9 cellular contexts compared by ENCODE assay signal in genomic region chr15:66706225-66706732, GRCh38. TPM values are rescaled to one million over a fixed set of nuclear protein-coding genes. Genes with fewer than 3 reads are reported as not detected.
DNase-seq lines count a peak whose midpoint lies in the region; ATAC-seq and TF ChIP-seq lines count a peak whose summit lies in the region.
"Had no signal": no experiment of that assay in that cellular context is flagged by ENCODE, and none has a peak within 500 bp of the region (broad histone marks: within the 10 kb centered on the region; RNA-seq: fewer than 3 reads in every experiment).

No MANE protein-coding gene starts in this region.

- H3K27ac ChIP-seq in right cardiac atrium (ENCODE audit: low read length) (peak overlapping the region; percentile 92), adrenal gland (peak overlapping the region in 1 of 5 donors; percentile 62)

- no peak for TF ChIP-seq POLR2A in adrenal gland (IDR thresholded peaks at IDR 0.05)

- H3K4me1 ChIP-seq in right cardiac atrium (ENCODE audit: control insufficient read depth, insufficient read depth, low read length): peaks cover 14% of the 10 kb centered on the region
- peaks cover 3 to 21% of the 10 kb centered on the region in 2 donors for H3K4me1 ChIP-seq in adrenal gland (replicated peaks in 1 of 2)

- H3K9me3 ChIP-seq in right cardiac atrium (ENCODE audit: control insufficient read depth, low read length) (no peaks in the 10 kb centered on the region), adrenal gland (replicated peaks in 1 of 3) (no peaks in the 10 kb centered on the region)

- H3K4me3 ChIP-seq in WI38 (ENCODE audit: low read depth, low read length) (no peak overlapping the region), right cardiac atrium (ENCODE audit: low read length) (peak overlapping the region; percentile 95), adrenal gland (no peak overlapping the region)

- no peaks in the 10 kb centered on the region for H3K36me3 ChIP-seq in adrenal gland (replicated peaks in 1 of 2)

- ATAC-seq in right cardiac atrium (peak; percentile 18 to 34), GM18861 (IDR thresholded peaks at IDR 0.05; ENCODE audit: unreplicated experiment) (no peak), GM18502 (IDR thresholded peaks at IDR 0.05; ENCODE audit: poor library complexity, unreplicated experiment) (no peak)

- 19% methylated on average over 22 of the region's 22 CpGs for WGBS in right cardiac atrium
- WGBS in adrenal gland, 4 donors: 66 to 89% (median 83%) methylated on average over 8 to 22 of the region's 22 CpGs

- DNase-seq in GM20000 (ENCODE audit: low spot score) (peak; percentile 42), right cardiac atrium (peak; percentile 68 to 85 (median 84)), stromal cell of bone marrow (ENCODE audit: low read depth) (peak; percentile 45), adrenal gland (no peak)
- DNase-seq in stimulated activated CD4-positive, alpha-beta T cell treated with anti-CD3 and anti-CD28 coated beads, Interleukin-12 subunit alpha, Interleukin-12 subunit beta, amount 100 ng/mL, for 4 hours: no peak
- DNase-seq: activated CD8-positive, alpha-beta memory T cell treated with anti-CD3 and anti-CD28 coated beads, Interleukin-2, amount 50 U/mL, for 48 hours had no signal

- TF ChIP-seq CTCF in GM20000 (IDR thresholded peaks at IDR 0.05; ENCODE audit: extremely low read depth, missing control alignments) (no peak), WI38 (IDR thresholded peaks at IDR 0.05; ENCODE audit: low read depth, low read length) (peak; percentile 50), adrenal gland (IDR thresholded peaks at IDR 0.05) (peak in 3 of 6 experiments; percentile 7 to 21 (median 14))

- intact Hi-C loops in right cardiac atrium (cut with DNase I) (loop anchor here (5.0 kb wide), 2 partner anchors 66 to 146 kb away; no protein-coding TSS in a partner anchor), adrenal gland (cut with DNase I) (loop anchor here (10.0 kb wide), 2 partner anchors 139 to 149 kb away; no protein-coding TSS in a partner anchor)

- H3K27me3 ChIP-seq in right cardiac atrium (ENCODE audit: control insufficient read depth, insufficient read depth) (no peaks in the 10 kb centered on the region), adrenal gland (no peaks in the 10 kb centered on the region)

RNA-seq across cellular contexts. Expression of gene SMAD6, which starts 4.2 kb away (rescaled TPM):
- total RNA-seq in right cardiac atrium (10 to 100 TPM; 54.5 to 68.8 (median 63.2) TPM), adrenal gland (10 to 100 TPM in 4 of 8 donors, 1 to 10 TPM in 4; 5.7 to 31.9 (median 9.5) TPM)
- polyA plus RNA-seq in right cardiac atrium (31.6 TPM), adrenal gland (1 to 10 TPM; 1.9 to 7.0 (median 2.7) TPM)

Comparison
In these comparisons a context has a peak if more than half of its experiments do, and no peak if none do; other contexts are left out.
1. DNase-seq: peak in GM20000 (single experiment), right cardiac atrium (3 of 3) and stromal cell of bone marrow (single experiment); none in adrenal gland (0 of 7) and stimulated activated CD4-positive, alpha-beta T cell treated with anti-CD3 and anti-CD28 coated beads, Interleukin-12 subunit alpha, Interleukin-12 subunit beta, amount 100 ng/mL, for 4 hours (single experiment).
2. ATAC-seq: peak in right cardiac atrium (2 of 2); none in GM18861 (single experiment) and GM18502 (single experiment).